ENCODE assay signal across 10 cellular contexts in the genomic region with DNA sequence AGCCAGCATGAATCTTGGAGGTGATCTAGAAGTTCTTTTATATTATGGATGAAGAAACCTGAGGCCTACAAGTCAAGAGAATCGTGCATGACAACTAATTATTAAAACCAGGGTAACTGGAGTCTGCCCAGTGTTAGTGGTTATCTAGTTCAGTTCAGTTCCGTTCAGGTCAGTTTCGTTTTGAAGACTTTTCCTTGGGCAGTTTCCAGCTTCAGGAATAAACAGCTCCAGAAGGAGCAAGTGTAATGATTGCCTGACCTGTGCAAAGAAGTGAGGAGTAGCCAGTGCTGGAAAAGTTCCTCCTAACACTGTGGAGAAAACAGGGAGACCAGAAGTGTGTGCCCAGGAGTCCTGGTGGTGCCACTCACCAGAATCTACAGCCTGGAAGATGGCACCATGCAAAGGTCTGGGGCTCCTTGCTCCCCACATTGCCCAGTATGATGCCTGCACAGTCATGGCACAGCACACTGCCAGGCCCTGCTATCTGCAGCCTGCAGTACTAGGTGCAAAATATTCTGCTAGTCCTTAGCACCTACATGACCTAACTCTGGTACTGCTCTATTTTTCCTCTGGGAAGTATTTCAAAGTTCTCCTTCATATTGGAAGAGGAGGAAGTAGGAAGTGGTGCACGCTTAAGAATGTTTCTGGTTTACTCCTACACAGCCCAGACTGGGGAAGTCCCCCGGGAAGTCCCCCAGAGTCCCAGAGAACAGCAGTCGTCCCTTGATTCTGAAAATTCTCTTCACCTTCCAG.
A peak's percentile ranks its signal among the peaks of the same experiment; 100 is the strongest.
DNase-seq lines count a peak whose midpoint lies in the region; ATAC-seq and TF ChIP-seq lines count a peak whose summit lies in the region.
"Had no signal": no experiment of that assay in that cellular context is flagged by ENCODE, and none has a peak within 500 bp of the region (broad histone marks: within the 10 kb centered on the region; RNA-seq: fewer than 3 reads in every experiment).

No MANE protein-coding gene starts in this region.

- no peak overlapping the region for H3K4me2 ChIP-seq in neural progenitor cell

- H3K4me3 Mint-ChIP-seq in activated naive CD8-positive, alpha-beta T cell treated with anti-CD3 and anti-CD28 coated beads, Interleukin-2, amount 50 U/mL, for 24 hours: peak overlapping the region; percentile 4
- no peak overlapping the region for H3K4me3 Mint-ChIP-seq in neural progenitor cell

- peaks cover 13% of the 10 kb centered on the region for H3K27me3 Mint-ChIP-seq in activated naive CD8-positive, alpha-beta T cell treated with anti-CD3 and anti-CD28 coated beads, Interleukin-2, amount 50 U/mL, for 24 hours
- H3K27me3 Mint-ChIP-seq in neural progenitor cell (ENCODE audit: insufficient read depth, low read depth): peaks cover 15% of the 10 kb centered on the region

- H3K27ac Mint-ChIP-seq in activated naive CD8-positive, alpha-beta T cell treated with anti-CD3 and anti-CD28 coated beads, Interleukin-2, amount 50 U/mL, for 24 hours: peak overlapping the region; percentile 57
- no peak overlapping the region for H3K27ac Mint-ChIP-seq in neural progenitor cell

- H3K27me3 ChIP-seq in neural progenitor cell: peaks cover 41% of the 10 kb centered on the region
- H3K27me3 ChIP-seq in uterus: no peaks in the 10 kb centered on the region

- intact Hi-C loops in uterus (cut with DNase I; ENCODE audit: low total_unique reads): loop anchor here (10.0 kb wide), 1 partner anchor 378 kb away; no protein-coding TSS in a partner anchor

- H3K4me3 ChIP-seq in neural progenitor cell (no peak overlapping the region), uterus (no peak overlapping the region)
- H3K4me3 ChIP-seq: thoracic aorta had no signal

- H3K36me3 ChIP-seq in neural progenitor cell (no peaks in the 10 kb centered on the region), uterus (no peaks in the 10 kb centered on the region)
- H3K36me3 ChIP-seq: thoracic aorta had no signal

- H3K79me2 ChIP-seq in neural progenitor cell (ENCODE audit: low read depth): no peaks in the 10 kb centered on the region

- H2AFZ ChIP-seq in neural progenitor cell (replicated peaks): no peak overlapping the region

- H3F3A ChIP-seq in neural progenitor cell (ENCODE audit: low read depth): peaks cover 22% of the 10 kb centered on the region

- ATAC-seq in GM19351 (IDR thresholded peaks at IDR 0.05; ENCODE audit: unreplicated experiment) (peak; percentile 63), HG03039 (IDR thresholded peaks at IDR 0.05; ENCODE audit: unreplicated experiment) (peak; percentile 79)
- ATAC-seq in activated naive CD8-positive, alpha-beta T cell treated with anti-CD3 and anti-CD28 coated beads, Interleukin-2, amount 50 U/mL, for 24 hours: peak; percentile 80

- H3K36me3 Mint-ChIP-seq in activated naive CD8-positive, alpha-beta T cell treated with anti-CD3 and anti-CD28 coated beads, Interleukin-2, amount 50 U/mL, for 24 hours (ENCODE audit: low read depth): no peaks in the 10 kb centered on the region
- H3K36me3 Mint-ChIP-seq in neural progenitor cell: no peaks in the 10 kb centered on the region

- no peak overlapping the region for H3K9ac ChIP-seq in neural progenitor cell

- peaks cover 4% of the 10 kb centered on the region for H3K9me3 ChIP-seq in neural progenitor cell (ENCODE audit: low read depth)
- H3K9me3 ChIP-seq in uterus: no peaks in the 10 kb centered on the region
- H3K9me3 ChIP-seq: thoracic aorta had no signal

- TF ChIP-seq CTCF in neural progenitor cell (IDR thresholded peaks at IDR 0.05): no peak
- TF ChIP-seq CTCF in uterus (IDR thresholded peaks at IDR 0.05): no peak

- H3K27ac ChIP-seq in neural progenitor cell (no peak overlapping the region), uterus (peak overlapping the region in 1 of 2 donors; percentile 71)
- H3K27ac ChIP-seq: thoracic aorta had no signal

- H4K20me1 ChIP-seq in neural progenitor cell (ENCODE audit: low read depth): no peaks in the 10 kb centered on the region

- H3K4me1 ChIP-seq in neural progenitor cell (peaks cover 6% of the 10 kb centered on the region), uterus (no peaks in the 10 kb centered on the region)

- TF ChIP-seq POLR2A in uterus (IDR thresholded peaks at IDR 0.05): no peak

- H3K4me1 Mint-ChIP-seq in activated naive CD8-positive, alpha-beta T cell treated with anti-CD3 and anti-CD28 coated beads, Interleukin-2, amount 50 U/mL, for 24 hours: peaks cover 25% of the 10 kb centered on the region
- H3K4me1 Mint-ChIP-seq in neural progenitor cell: peaks cover 41% of the 10 kb centered on the region

- DNase-seq in activated naive CD8-positive, alpha-beta T cell treated with anti-CD3 and anti-CD28 coated beads, Interleukin-2, amount 50 U/mL, for 24 hours: peak; percentile 57
- peak; percentile 41 to 63 for DNase-seq in stimulated activated CD4-positive, alpha-beta T cell treated with anti-CD3 and anti-CD28 coated beads, Interleukin-2, amount 100 ng/mL, for 24 hours
- DNase-seq in neural progenitor cell (ENCODE audit: low spot score): no peak
- DNase-seq in medulla oblongata (ENCODE audit: extremely low spot score): no peak
- DNase-seq in uterus: no peak
- DNase-seq in NCI-H774 (lab: John Stamatoyannopoulos, UW): no peak
- DNase-seq: effector memory CD4-positive, alpha-beta T cell had no signal

- H3K9me3 Mint-ChIP-seq in activated naive CD8-positive, alpha-beta T cell treated with anti-CD3 and anti-CD28 coated beads, Interleukin-2, amount 50 U/mL, for 24 hours: no peaks in the 10 kb centered on the region
- peaks cover 8% of the 10 kb centered on the region for H3K9me3 Mint-ChIP-seq in neural progenitor cell

Comparison
In these comparisons a context has a peak if more than half of its experiments do, and no peak if none do; other contexts are left out.
1. DNase-seq: peak in activated naive CD8-positive, alpha-beta T cell treated with anti-CD3 and anti-CD28 coated beads, Interleukin-2, amount 50 U/mL, for 24 hours (single experiment) and stimulated activated CD4-positive, alpha-beta T cell treated with anti-CD3 and anti-CD28 coated beads, Interleukin-2, amount 100 ng/mL, for 24 hours (2 of 2); none in neural progenitor cell (single experiment), medulla oblongata (single experiment), uterus (0 of 2) and NCI-H774 (single experiment).
2. Peak in every context shown above with its lines, with median percentiles within 50 percentile points of each other: ATAC-seq.